8 cellular contexts compared by ENCODE assay signal in the genomic region with DNA sequence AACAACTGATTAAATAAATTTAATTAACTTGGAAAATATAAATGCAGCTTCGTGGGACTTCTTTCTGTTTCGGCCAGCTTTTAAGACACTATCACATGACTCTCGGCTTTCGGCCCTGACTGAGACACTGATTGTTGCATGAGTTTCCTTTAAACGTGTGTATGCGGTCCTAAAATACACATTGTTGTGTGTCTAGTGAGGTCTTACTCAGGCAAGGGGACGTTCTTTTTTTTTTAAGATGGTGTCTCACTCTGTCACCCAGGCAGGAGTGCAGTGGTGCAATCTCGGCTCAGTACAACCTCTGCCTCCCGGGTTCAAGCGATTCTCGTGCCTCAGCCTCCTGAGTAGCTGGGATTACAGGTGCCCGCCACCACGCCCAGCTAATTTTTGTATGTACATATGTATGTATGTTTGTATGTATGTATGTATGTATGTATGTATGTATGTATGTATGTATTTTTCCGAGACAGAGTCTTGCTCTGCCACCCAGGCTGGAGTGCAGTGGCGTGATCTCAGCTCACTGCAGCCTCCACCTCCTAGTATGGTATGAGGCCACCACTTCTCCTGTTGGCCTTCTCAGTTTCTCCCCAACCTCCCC.
DNase-seq lines count a peak whose midpoint lies in the region; ATAC-seq, FAIRE-seq and TF ChIP-seq lines count a peak whose summit lies in the region.
"Not testable (repeated sequence)": the region's sequence is repeated elsewhere in the genome, so short reads cannot be mapped to it uniquely, and the experiment has no call there.

No MANE protein-coding gene starts in this region.

- peak overlapping the region; percentile 63; the same call in 1 of the 2 replicates for H3K4me2 ChIP-seq in MM.1S (ENCODE audit: low read depth, low read length)
- not testable (repeated sequence) for H3K4me2 ChIP-seq in astrocyte (ENCODE audit: low read length); neural progenitor cell

- H3K27ac ChIP-seq in MM.1S (ENCODE audit: low read length); astrocyte (ENCODE audit: low read depth, low read length); neural progenitor cell: not testable (repeated sequence)

- H3K27me3 ChIP-seq in MM.1S (replicated peaks; ENCODE audit: insufficient read depth, low read length); astrocyte (ENCODE audit: insufficient read depth, low read length); neural progenitor cell: not testable (repeated sequence)

- not testable (repeated sequence) for H3K9me2 ChIP-seq in MM.1S (replicated peaks; ENCODE audit: insufficient read depth, low read length)

- H3K4me3 Mint-ChIP-seq in HFFc6: peak overlapping the region; percentile 38; the same call in 1 of the 2 replicates
- not testable (repeated sequence) for H3K4me3 Mint-ChIP-seq in astrocyte (ENCODE audit: unreplicated experiment); neural progenitor cell

- not testable (repeated sequence) for H3K4me1 ChIP-seq in MM.1S (ENCODE audit: low read length); astrocyte (ENCODE audit: insufficient read depth, low read length); neural progenitor cell

- H3K4me1 Mint-ChIP-seq in HFFc6 (ENCODE audit: low read depth) (peaks cover 13% of the 10 kb centered on the region), neural progenitor cell (peaks cover 12% of the 10 kb centered on the region)
- not testable (repeated sequence) for H3K4me1 Mint-ChIP-seq in astrocyte (ENCODE audit: low read depth, unreplicated experiment)

- H3K36me3 Mint-ChIP-seq in HFFc6 (ENCODE audit: low read depth); astrocyte (ENCODE audit: low read depth, unreplicated experiment); neural progenitor cell: not testable (repeated sequence)

- not testable (repeated sequence) for H4K20me1 ChIP-seq in MM.1S (ENCODE audit: insufficient read depth, low read length); astrocyte (ENCODE audit: insufficient read depth, low read length); neural progenitor cell (ENCODE audit: low read depth)

- TF ChIP-seq CTCF in HFFc6 (IDR thresholded peaks at IDR 0.05); MM.1S (IDR thresholded peaks at IDR 0.05; ENCODE audit: low read length); astrocyte (IDR thresholded peaks at IDR 0.05; ENCODE audit: insufficient read depth, low read depth, low read length); neural progenitor cell (IDR thresholded peaks at IDR 0.05): not testable (repeated sequence)

- ATAC-seq in GM18867 (IDR thresholded peaks at IDR 0.05; ENCODE audit: unreplicated experiment) (peak; percentile 79), GM21360 (IDR thresholded peaks at IDR 0.05; ENCODE audit: unreplicated experiment) (peak; percentile 74), HG03066 (IDR thresholded peaks at IDR 0.05; ENCODE audit: low read depth, unreplicated experiment) (peak; percentile 62)

- not testable (repeated sequence) for FAIRE-seq in astrocyte (lab: Jason Lieb, UNC)

- H3K27ac Mint-ChIP-seq in HFFc6; astrocyte (ENCODE audit: unreplicated experiment): not testable (repeated sequence)
- H3K27ac Mint-ChIP-seq in neural progenitor cell: peak overlapping the region; percentile 74

- not testable (repeated sequence) for H3K36me3 ChIP-seq in MM.1S (replicated peaks; ENCODE audit: insufficient read depth, low read length); astrocyte (ENCODE audit: insufficient read depth, low read length); neural progenitor cell

- H2AFZ ChIP-seq in MM.1S (ENCODE audit: low read length): peak overlapping the region; percentile 61
- H2AFZ ChIP-seq in astrocyte (ENCODE audit: low read depth, low read length): peak overlapping the region; percentile 47
- H2AFZ ChIP-seq in neural progenitor cell (replicated peaks): not testable (repeated sequence)

- not testable (repeated sequence) for H3K79me2 ChIP-seq in MM.1S (ENCODE audit: low read length); astrocyte (ENCODE audit: insufficient read depth, low read length); neural progenitor cell (ENCODE audit: low read depth)

- not testable (repeated sequence) for H3K9me3 ChIP-seq in MM.1S (replicated peaks; ENCODE audit: insufficient read depth, low read length); astrocyte (ENCODE audit: insufficient read depth, low read depth, low read length); neural progenitor cell (ENCODE audit: low read depth)

- H3K9me3 Mint-ChIP-seq in HFFc6; astrocyte (ENCODE audit: unreplicated experiment); neural progenitor cell: not testable (repeated sequence)

- peak overlapping the region; percentile 20 for H3K4me3 ChIP-seq in GM08714 (ENCODE audit: low read length)
- H3K4me3 ChIP-seq in MM.1S (ENCODE audit: low read length): peak overlapping the region; percentile 9; the same call in 1 of the 2 replicates
- not testable (repeated sequence) for H3K4me3 ChIP-seq in astrocyte (ENCODE audit: insufficient read depth, low read depth, low read length); neural progenitor cell

- H3K9ac ChIP-seq in MM.1S (ENCODE audit: low read length); astrocyte (ENCODE audit: low read length); neural progenitor cell: not testable (repeated sequence)

- DNase-seq in HFFc6; astrocyte (ENCODE audit: low read depth); neural progenitor cell (ENCODE audit: low spot score): not testable (repeated sequence)
- DNase-seq in MM.1S: peak; percentile 18

- H3F3A ChIP-seq in MM.1S (ENCODE audit: insufficient read depth, low read length); neural progenitor cell (ENCODE audit: low read depth): not testable (repeated sequence)

- peaks cover 27% of the 10 kb centered on the region for H3K27me3 Mint-ChIP-seq in HFFc6 (ENCODE audit: insufficient read depth)
- not testable (repeated sequence) for H3K27me3 Mint-ChIP-seq in astrocyte (ENCODE audit: low read depth, unreplicated experiment); neural progenitor cell (ENCODE audit: insufficient read depth, low read depth)
